18 cellular contexts compared by ENCODE assay signal in the genomic region with DNA sequence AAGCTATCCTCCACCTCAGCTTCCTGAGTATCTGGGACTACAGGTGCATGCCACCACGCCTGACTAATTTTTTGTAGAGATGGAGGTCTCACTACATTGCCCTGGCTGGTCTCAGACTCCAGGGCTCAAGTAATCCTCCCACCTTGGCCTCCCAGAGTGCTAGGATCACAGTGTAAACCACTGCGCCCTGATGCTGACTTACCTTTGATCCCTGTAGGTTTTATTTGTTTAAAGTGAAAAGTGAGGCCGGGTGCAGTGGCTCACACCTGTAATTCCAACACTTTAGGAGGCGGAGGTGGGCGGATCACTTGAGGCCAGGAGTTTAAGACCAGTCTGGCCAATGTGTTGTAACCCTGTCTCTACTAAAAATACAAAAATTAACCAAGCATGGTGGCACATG. TPM values are rescaled to one million over a fixed set of nuclear protein-coding genes. Genes with fewer than 3 reads are reported as not detected.
DNase-seq lines count a peak whose midpoint lies in the region; ATAC-seq and TF ChIP-seq lines count a peak whose summit lies in the region.
"Had no signal": no experiment of that assay in that cellular context is flagged by ENCODE, and none has a peak within 500 bp of the region (broad histone marks: within the 10 kb centered on the region; RNA-seq: fewer than 3 reads in every experiment).

No MANE protein-coding gene starts in this region.

- H3K9me3 ChIP-seq in HEK293 (ENCODE audit: control insufficient read depth, insufficient read depth, low read depth, low read length) (no peaks in the 10 kb centered on the region), mucosa of descending colon (no peaks in the 10 kb centered on the region), PC-3 (ENCODE audit: low read length) (no peaks in the 10 kb centered on the region)
- H3K9me3 ChIP-seq: BLaER1 treated with 17β-estradiol and CSF1 and Interleukin-3, amounts not matched to agents 10 nM and 100 nM had no signal

- TF ChIP-seq CTCF in HEK293 (tag by site-specific recombination; IDR thresholded peaks at IDR 0.05), result no peak
- TF ChIP-seq CTCF in mucosa of descending colon (IDR thresholded peaks at IDR 0.05), result no peak
- no peak for TF ChIP-seq CTCF in PC-3 (conservative IDR thresholded peaks at IDR 0.05; ENCODE audit: low read depth, low read length)
- no peak for TF ChIP-seq CTCF in foreskin keratinocyte (conservative IDR thresholded peaks at IDR 0.05)
- TF ChIP-seq CTCF in dorsolateral prefrontal cortex (IDR thresholded peaks at IDR 0.05 in 54 of 56, conservative IDR thresholded peaks at IDR 0.05 in 2 of 56; ENCODE audit: low read depth in 1 of 56, partially characterized antibody in 56 of 56), result no peak

- no TSS peak for BruUV-seq in PC-3 (replicated peaks; lab: Mats Ljungman, UMichigan)

- intact Hi-C loops in left colon (cut with DNase I, micrococcal nuclease) (no loop called here), mucosa of descending colon (cut with DNase I, micrococcal nuclease) (no loop called here), PC-3 (cut with micrococcal nuclease) (no loop called here), dorsolateral prefrontal cortex (cut with DNase I) (no loop called here)

- H3K9me2 ChIP-seq in PC-3 (replicated peaks; ENCODE audit: low read length), result no peaks in the 10 kb centered on the region

- H3K4me1 ChIP-seq in HEK293 (ENCODE audit: control insufficient read depth, insufficient read depth, low read length) (no peaks in the 10 kb centered on the region; the same call in 1 of the 2 replicates), mucosa of descending colon (ENCODE audit: low read depth) (peaks cover 12% of the 10 kb centered on the region), PC-3 (ENCODE audit: insufficient read depth, low read length) (no peaks in the 10 kb centered on the region), foreskin keratinocyte (no peaks in the 10 kb centered on the region)

- no peaks in the 10 kb centered on the region for H3F3A ChIP-seq in PC-3 (ENCODE audit: low read length, unreplicated experiment)

- H3K27ac ChIP-seq in HEK293 (ENCODE audit: extremely low read depth, low read depth, low read length), result no peak overlapping the region
- H3K27ac ChIP-seq in PC-3 (ENCODE audit: low read length), result no peak overlapping the region
- H3K27ac ChIP-seq in foreskin keratinocyte, result no peak overlapping the region
- H3K27ac ChIP-seq in dorsolateral prefrontal cortex, result no peak overlapping the region
- H3K27ac ChIP-seq: BLaER1 treated with 17β-estradiol and CSF1 and Interleukin-3, amounts not matched to agents 10 nM and 100 nM had no signal

- DNase-seq in left colon, result peak; percentile 38 to 56
- DNase-seq in mucosa of descending colon, result peak in 2 of 3 donors; percentile 47 to 52
- no peak for DNase-seq in PC-3
- no peak for DNase-seq in foreskin keratinocyte
- no peak for DNase-seq in dorsolateral prefrontal cortex
- DNase-seq: CD8-positive, alpha-beta T cell; DMS 273 treated with DMSO at 0.1 percent for 48 hours; DMS53; DND-41; EL; GOT3; H7 had no signal

- peaks cover 10% of the 10 kb centered on the region for H3K79me2 ChIP-seq in PC-3 (ENCODE audit: low read length)

- H3K27me3 ChIP-seq in PC-3 (ENCODE audit: low read length) (no peaks in the 10 kb centered on the region), foreskin keratinocyte (no peaks in the 10 kb centered on the region), dorsolateral prefrontal cortex (no peaks in the 10 kb centered on the region)
- H3K27me3 ChIP-seq: BLaER1 treated with 17β-estradiol and CSF1 and Interleukin-3, amounts not matched to agents 10 nM and 100 nM had no signal

- no peak overlapping the region for H2AFZ ChIP-seq in PC-3 (ENCODE audit: low read length)

- H4K20me1 ChIP-seq in PC-3 (ENCODE audit: low read length), result no peaks in the 10 kb centered on the region

- H3K9ac ChIP-seq in PC-3 (ENCODE audit: low read length), result no peak overlapping the region

- CTCF ChIA-PET in HEK293 (lab: Yijun Ruan, JAX), result interaction anchor here (0.7 kb wide), 1 partner anchor 127 kb away, joined by 4 read pairs; no protein-coding TSS in a partner anchor
- CTCF ChIA-PET in PC-3 (lab: Charles Lee), result no interaction called here

- H3K4me3 ChIP-seq in HEK293 (ENCODE audit: low read depth, low read length) (no peak overlapping the region), mucosa of descending colon (no peak overlapping the region), PC-3 (ENCODE audit: low read length) (no peak overlapping the region), dorsolateral prefrontal cortex (no peak overlapping the region)
- H3K4me3 ChIP-seq: BLaER1 treated with 17β-estradiol and CSF1 and Interleukin-3, amounts not matched to agents 10 nM and 100 nM; GM12878 had no signal

- H3K36me3 ChIP-seq in HEK293 (ENCODE audit: control insufficient read depth in 2 of 2, insufficient read depth in 1 of 2, low read length in 2 of 2), result peaks cover 5 to 19% of the 10 kb centered on the region in 2 experiments; a peak in 2 of 3 replicates
- no peaks in the 10 kb centered on the region for H3K36me3 ChIP-seq in mucosa of descending colon (ENCODE audit: low read depth)
- H3K36me3 ChIP-seq in PC-3 (ENCODE audit: low read depth, low read length), result no peaks in the 10 kb centered on the region

- POLR2A ChIA-PET in HEK293 (lab: Yijun Ruan, JAX), result no interaction called here
- POLR2A ChIA-PET in PC-3 (lab: Charles Lee; ENCODE audit: unreplicated experiment), result no interaction called here

- no peak overlapping the region for H3K4me2 ChIP-seq in PC-3 (ENCODE audit: low read length)
- H3K4me2 ChIP-seq: BLaER1 treated with 17β-estradiol and CSF1 and Interleukin-3, amounts not matched to agents 10 nM and 100 nM had no signal

- ATAC-seq in left colon (peak; percentile 97), mucosa of descending colon (peak; percentile 91), PC-3 (no peak), foreskin keratinocyte (no peak)
- ATAC-seq: CD8-positive, alpha-beta T cell; GM12878; HCT116 had no signal

TF ChIP-seq in HEK293, 187 proteins besides CTCF, POLR2A, EP300 and RAD21:
- 0 out of 2 replicates have a peak, but pooled peaks have one; percentile 20 for TF ChIP-seq ZNF121 (tag by site-specific recombination; IDR thresholded peaks at IDR 0.05)
- no peak for TF ChIP-seq ZNF138 (tag by site-specific recombination; IDR thresholded peaks at IDR 0.05; ENCODE audit: borderline replicate concordance)
- no peak for TF ChIP-seq GFI1B (tag by site-specific recombination; IDR thresholded peaks at IDR 0.05)
- TF ChIP-seq ZBTB11 (tag by site-specific recombination; conservative IDR thresholded peaks at IDR 0.05; ENCODE audit: low read depth), result no peak
TF ChIP-seq in HEK293: peak in this region for 1.

RNA-seq across cellular contexts. Expression of gene PSKH1, which starts 8.7 kb away (rescaled TPM):
- total RNA-seq in left colon (10 to 100 TPM; 31.7 to 36.6 TPM), mucosa of descending colon (10 to 100 TPM; 33.8 to 43.3 (median 38.1) TPM), PC-3 (2014; rRNA removed) (6.6 and 8.3 TPM in 2 replicates), foreskin keratinocyte (12.8 TPM in 2 replicates), dorsolateral prefrontal cortex (10 to 100 TPM; 10.9 to 28.1 (median 18.3) TPM)
- polyA plus RNA-seq in foreskin keratinocyte, result 12.9 and 13.0 TPM in 2 replicates

RNA-seq across cellular contexts. Expression of gene NRN1L, which starts 17.0 kb away (rescaled TPM):
- total RNA-seq in left colon (under 1 TPM in 1 of 2 donors, not detected in 1; 0.67 TPM), mucosa of descending colon (under 1 TPM in 2 of 3 donors, not detected in 1; 0.49 to 0.99 TPM), PC-3 (2014; rRNA removed) (not detected in 2 replicates), foreskin keratinocyte (not detected in 2 replicates), dorsolateral prefrontal cortex (10 to 100 TPM in 1 of 120 experiments, 1 to 10 TPM in 97, under 1 TPM in 6, not detected in 16; 0.72 to 11.5 (median 2.6) TPM)
- 0.11 TPM in 1 of 2 replicates, not detected in the other for polyA plus RNA-seq in foreskin keratinocyte
- total RNA-seq: A172, G401 had no signal

RNA-seq across cellular contexts. Expression of gene EDC4, which starts 28.9 kb away (rescaled TPM):
- total RNA-seq in left colon (10 to 100 TPM; 54.2 to 76.8 TPM), mucosa of descending colon (10 to 100 TPM; 58.3 to 82.0 (median 64.6) TPM), PC-3 (2014; rRNA removed) (58.9 and 94.7 TPM in 2 replicates), foreskin keratinocyte (52.4 and 53.6 TPM in 2 replicates), dorsolateral prefrontal cortex (10 to 100 TPM; 46.0 to 96.6 (median 69.2) TPM)
- polyA plus RNA-seq in foreskin keratinocyte, result 34.1 and 39.6 TPM in 2 replicates

RNA-seq across cellular contexts. Expression of gene CTRL, which starts 29.9 kb away (rescaled TPM):
- total RNA-seq in left colon (1 to 10 TPM in 1 of 2 donors, under 1 TPM in 1; 0.89 to 1.9 TPM), mucosa of descending colon (1 to 10 TPM in 1 of 3 donors, under 1 TPM in 2; 0.61 to 2.3 (median 0.80) TPM), PC-3 (2014; rRNA removed) (0.98 and 1.6 TPM in 2 replicates), foreskin keratinocyte (0.31 and 0.35 TPM in 2 replicates), dorsolateral prefrontal cortex (1 to 10 TPM in 110 of 120 experiments, under 1 TPM in 8, not detected in 2; 0.26 to 6.7 (median 2.2) TPM)
- 0.60 and 0.62 TPM in 2 replicates for polyA plus RNA-seq in foreskin keratinocyte
- total RNA-seq: G401 had no signal

RNA-seq across cellular contexts. Expression of gene PSMB10, which starts 34.9 kb away (rescaled TPM):
- total RNA-seq in left colon (100 to 1,000 TPM; 114 to 164 TPM), mucosa of descending colon (100 to 1,000 TPM in 2 of 3 donors, 10 to 100 TPM in 1; 96.9 to 175 (median 139) TPM), PC-3 (2014; rRNA removed) (51.3 and 52.0 TPM in 2 replicates), foreskin keratinocyte (43.5 and 46.3 TPM in 2 replicates), dorsolateral prefrontal cortex (10 to 100 TPM; 21.1 to 56.9 (median 38.9) TPM)
- 51.2 and 53.6 TPM in 2 replicates for polyA plus RNA-seq in foreskin keratinocyte

Comparison
In these comparisons a context has a peak if more than half of its experiments do, and no peak if none do; other contexts are left out.
1. ATAC-seq: peak in left colon (single experiment) and mucosa of descending colon (single experiment); none in PC-3 (single experiment) and foreskin keratinocyte (single experiment).
2. DNase-seq: peak in left colon (2 of 2) and mucosa of descending colon (2 of 3); none in PC-3 (single experiment), foreskin keratinocyte (0 of 2) and dorsolateral prefrontal cortex (0 of 10).